8 cellular contexts compared by ENCODE assay signal in the genomic region with DNA sequence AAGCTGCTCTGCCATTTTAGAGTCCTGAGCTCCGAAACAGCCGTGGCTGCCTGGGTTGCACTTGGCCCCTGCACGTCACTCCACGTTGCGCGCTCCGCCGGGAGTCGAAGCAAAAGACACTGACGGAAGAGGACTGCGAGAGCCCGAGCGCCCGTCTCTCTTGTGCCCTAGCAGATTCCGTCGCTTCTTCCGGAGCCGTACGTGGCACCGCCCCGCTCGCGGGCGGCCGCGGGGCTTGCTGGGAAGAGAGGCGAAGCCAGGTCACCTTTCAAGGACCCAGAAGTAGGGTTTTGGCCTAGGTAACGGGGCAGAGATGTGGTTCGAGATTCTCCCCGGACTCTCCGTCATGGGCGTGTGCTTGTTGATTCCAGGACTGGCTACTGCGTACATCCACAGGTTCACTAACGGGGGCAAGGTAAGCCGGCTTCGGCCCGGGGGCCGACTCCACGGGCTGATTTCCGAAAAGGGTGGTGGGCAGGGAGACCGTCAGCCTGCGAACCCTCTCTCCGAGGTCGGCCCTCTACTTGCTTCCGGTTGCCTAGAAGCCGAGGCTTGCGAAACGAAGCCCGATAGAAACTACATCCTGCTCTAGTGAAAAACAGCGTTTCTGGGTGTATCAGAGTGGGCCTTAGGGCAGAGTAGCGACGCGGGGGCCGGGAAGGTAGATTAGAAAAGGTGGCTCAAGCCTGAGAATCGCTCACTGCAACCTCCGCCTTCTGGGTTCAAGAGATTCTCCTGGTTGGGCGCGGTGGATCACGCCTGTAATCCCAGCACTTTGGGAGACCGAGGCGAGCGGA.
DNase-seq lines count a peak whose midpoint lies in the region; ATAC-seq, FAIRE-seq and TF ChIP-seq lines count a peak whose summit lies in the region.

TSS of gene NDUFA1 (plus strand) at position 234 of the 797 bp plus-strand sequence. CDS start at position 314, 80 bp downstream.
TSS of gene RNF113A (minus strand) at position 135 of the 797 bp plus-strand sequence. CDS start at position 15, 120 bp downstream.

- peak within 1 kb of the TSS; percentile 71 for H3K4me3 ChIP-seq in astrocyte of the cerebellum (ENCODE audit: low read depth, low read length)

- TF ChIP-seq CTCF in astrocyte of the cerebellum (IDR thresholded peaks at IDR 0.05; ENCODE audit: low read depth, low read length, missing control alignments) = no peak

- in situ Hi-C loops in astrocyte of the cerebellum (cut with HindIII; ENCODE audit: low sequenced_read_pairs) = no loop called here

- ATAC-seq in HG02970 (IDR thresholded peaks at IDR 0.05; ENCODE audit: low FRiP score, unreplicated experiment) = peak; percentile 79

- DNase-seq in GM18507 (ENCODE audit: extremely low spot score, insufficient read length, low read depth) (peak; percentile 65), NCI-H2029 treated with DMSO at 0.1 percent for 48 hours (lab: John Stamatoyannopoulos, UW) (peak; percentile 55), T-helper 9 cell (peak; percentile 70), astrocyte of the cerebellum (ENCODE audit: low read depth) (peak; percentile 23), hepatic stellate cell (ENCODE audit: low spot score) (peak; percentile 68), retina (peak; percentile 90), HuH-7.5 (ENCODE audit: low spot score) (no peak)

- peak; percentile 94 for FAIRE-seq in GM18507 (lab: Jason Lieb, UNC)
